In genomic region chr16:27550582-27550920, GRCh38 we compare ENCODE assay signal across 8 cellular contexts. TPM values are rescaled to one million over a fixed set of nuclear protein-coding genes. Genes with fewer than 3 reads are reported as not detected.
DNase-seq lines count a peak whose midpoint lies in the region; ATAC-seq and TF ChIP-seq lines count a peak whose summit lies in the region.

No MANE protein-coding gene starts in this region.

- intact Hi-C loops in colonic mucosa (cut with DNase I): no loop called here
- intact Hi-C loops in naive thymus-derived CD4-positive, alpha-beta T cell (cut with micrococcal nuclease): loop anchor here (1.0 to 10.0 kb wide), 9 partner anchors 86 to 664 kb away; partner anchors contain the start of genes IL4R (in 1 of the 2), KDM8 (in 1 of the 2) and XPO6 (in 1 of the 2)

- CTCF ChIA-PET in naive thymus-derived CD4-positive, alpha-beta T cell (lab: Charles Lee): interaction anchor here (0.7 kb wide), 1 partner anchor 372 kb away, joined by 3 read pairs; no protein-coding TSS in a partner anchor

- H3K27me3 Mint-ChIP-seq in naive thymus-derived CD4-positive, alpha-beta T cell: peaks cover 0 to 2% (median 0%) of the 10 kb centered on the region in 5 donors

- H3K27ac Mint-ChIP-seq in naive thymus-derived CD4-positive, alpha-beta T cell: peak overlapping the region; percentile 94 to 99 (median 98)

- peaks cover 0 to 5% (median 0%) of the 10 kb centered on the region in 11 donors for H3K9me3 Mint-ChIP-seq in naive thymus-derived CD4-positive, alpha-beta T cell

- peak overlapping the region; percentile 92 for H3K4me2 ChIP-seq in Karpas-422 (ENCODE audit: low read depth, low read length, poor library complexity, severe bottlenecking)

- no peak for DNase-seq in AG09309 (ENCODE audit: low read depth)
- peak; percentile 57 for DNase-seq in Karpas-422
- DNase-seq in colonic mucosa: no peak
- DNase-seq in naive thymus-derived CD4-positive, alpha-beta T cell: peak in 2 of 9 donors; percentile 1 to 10
- no peak for DNase-seq in NCI-H1694 treated with DMSO at 0.1 percent for 48 hours (lab: John Stamatoyannopoulos, UW)

- H2AFZ ChIP-seq in Karpas-422 (ENCODE audit: low read length): no peak overlapping the region

- H3K4me1 ChIP-seq in Karpas-422 (ENCODE audit: low read length) (peaks cover 22% of the 10 kb centered on the region), colonic mucosa (peaks cover 12% of the 10 kb centered on the region)
- H3K4me1 ChIP-seq in naive thymus-derived CD4-positive, alpha-beta T cell (ENCODE audit: control insufficient read depth in 2 of 2, insufficient read depth in 2 of 2, low read length in 2 of 2): peaks cover 21 to 22% of the 10 kb centered on the region in 2 donors

- TF ChIP-seq CTCF in AG09309 (IDR thresholded peaks at IDR 0.05; ENCODE audit: control insufficient read depth, insufficient read depth, low read depth, low read length, missing control alignments): no peak
- no peak for TF ChIP-seq CTCF in colonic mucosa (IDR thresholded peaks at IDR 0.05)

- H3K9ac ChIP-seq in Karpas-422 (ENCODE audit: low read length) (peak overlapping the region; percentile 97), colonic mucosa (ENCODE audit: low read depth in 2 of 2, low read length in 2 of 2) (peak overlapping the region; percentile 52 to 95)

- H3K9me2 ChIP-seq in Karpas-422 (replicated peaks; ENCODE audit: insufficient read depth, low read length): no peaks in the 10 kb centered on the region

- H3K4me3 ChIP-seq in AG09309 (ENCODE audit: control insufficient read depth, low read depth, low read length) (peak overlapping the region; percentile 89), Karpas-422 (ENCODE audit: low read length) (peak overlapping the region; percentile 100), colonic mucosa (peak overlapping the region; percentile 90)
- H3K4me3 ChIP-seq in naive thymus-derived CD4-positive, alpha-beta T cell (ENCODE audit: low read length): peak overlapping the region; percentile 100

- H3K4me3 Mint-ChIP-seq in naive thymus-derived CD4-positive, alpha-beta T cell: peak overlapping the region; percentile 95 to 98 (median 97)

- H3K27me3 ChIP-seq in Karpas-422 (ENCODE audit: low read length) (no peaks in the 10 kb centered on the region), colonic mucosa (no peaks in the 10 kb centered on the region)
- no peaks in the 10 kb centered on the region for H3K27me3 ChIP-seq in naive thymus-derived CD4-positive, alpha-beta T cell (ENCODE audit: control insufficient read depth in 2 of 2, insufficient read depth in 2 of 2, low read length in 2 of 2)

- peaks cover 18% of the 10 kb centered on the region; the same call in 1 of the 2 replicates for H4K20me1 ChIP-seq in Karpas-422 (ENCODE audit: insufficient read depth, low read depth, low read length)

- H3K36me3 ChIP-seq in Karpas-422 (ENCODE audit: insufficient read depth, low read length) (no peaks in the 10 kb centered on the region), colonic mucosa (no peaks in the 10 kb centered on the region)
- H3K36me3 ChIP-seq in naive thymus-derived CD4-positive, alpha-beta T cell (ENCODE audit: control insufficient read depth in 2 of 3, insufficient read depth in 3 of 3, low read length in 3 of 3): peaks cover 0 to 2% (median 0%) of the 10 kb centered on the region in 3 experiments

- peaks cover 0 to 17% (median 5%) of the 10 kb centered on the region in 5 donors for H3K36me3 Mint-ChIP-seq in naive thymus-derived CD4-positive, alpha-beta T cell

- H3K9me3 ChIP-seq in Karpas-422 (ENCODE audit: low read length) (no peaks in the 10 kb centered on the region), colonic mucosa (no peaks in the 10 kb centered on the region)
- H3K9me3 ChIP-seq in naive thymus-derived CD4-positive, alpha-beta T cell (ENCODE audit: control insufficient read depth in 2 of 3, low read length in 3 of 3): no peaks in the 10 kb centered on the region

- ATAC-seq in naive thymus-derived CD4-positive, alpha-beta T cell: no peak
- ATAC-seq in HG03354 (IDR thresholded peaks at IDR 0.05; ENCODE audit: poor library complexity, severe bottlenecking, unreplicated experiment) (no peak), GM21786 (IDR thresholded peaks at IDR 0.05; ENCODE audit: unreplicated experiment) (no peak), GM19463 (IDR thresholded peaks at IDR 0.05; ENCODE audit: unreplicated experiment) (no peak)

- peaks cover 71% of the 10 kb centered on the region for H3K79me2 ChIP-seq in Karpas-422 (ENCODE audit: low read length)

- POLR2A ChIA-PET in naive thymus-derived CD4-positive, alpha-beta T cell (lab: Charles Lee): interaction anchor here (1.2 to 1.3 kb wide), 2 partner anchors 8 to 10 kb away, joined by 3 to 4 read pairs; no protein-coding TSS in a partner anchor

- H3K27ac ChIP-seq in Karpas-422 (ENCODE audit: low read length) (no peak overlapping the region), colonic mucosa (peak overlapping the region; percentile 39)
- H3K27ac ChIP-seq in naive thymus-derived CD4-positive, alpha-beta T cell (ENCODE audit: low read depth, low read length): peak overlapping the region; percentile 85

- peaks cover 26 to 51% (median 44%) of the 10 kb centered on the region in 7 donors for H3K4me1 Mint-ChIP-seq in naive thymus-derived CD4-positive, alpha-beta T cell

RNA-seq across cellular contexts. Expression of gene KATNIP, which starts 0.6 kb away (rescaled TPM):
- total RNA-seq in Karpas-422 (2014; rRNA removed; shearing (Covaris generic); ENCODE audit: low replicate concordance): 8.5 and 14.4 TPM in 2 replicates
- total RNA-seq in colonic mucosa: 10 to 100 TPM; 23.6 to 34.1 TPM
- 10 to 100 TPM; 18.7 to 39.0 (median 21.3) TPM for total RNA-seq in naive thymus-derived CD4-positive, alpha-beta T cell
- polyA plus RNA-seq in naive thymus-derived CD4-positive, alpha-beta T cell: 1 to 10 TPM; 5.7 to 5.9 TPM

RNA-seq across cellular contexts. Expression of gene GTF3C1, which starts 0.8 kb away (rescaled TPM):
- total RNA-seq in Karpas-422 (2014; rRNA removed; shearing (Covaris generic); ENCODE audit: low replicate concordance): 46.6 and 78.0 TPM in 2 replicates
- 10 to 100 TPM; 40.1 to 67.8 TPM for total RNA-seq in colonic mucosa
- total RNA-seq in naive thymus-derived CD4-positive, alpha-beta T cell: 10 to 100 TPM; 51.8 to 60.0 (median 52.6) TPM
- 10 to 100 TPM; 19.0 to 38.3 TPM for polyA plus RNA-seq in naive thymus-derived CD4-positive, alpha-beta T cell
